In the genomic region with DNA sequence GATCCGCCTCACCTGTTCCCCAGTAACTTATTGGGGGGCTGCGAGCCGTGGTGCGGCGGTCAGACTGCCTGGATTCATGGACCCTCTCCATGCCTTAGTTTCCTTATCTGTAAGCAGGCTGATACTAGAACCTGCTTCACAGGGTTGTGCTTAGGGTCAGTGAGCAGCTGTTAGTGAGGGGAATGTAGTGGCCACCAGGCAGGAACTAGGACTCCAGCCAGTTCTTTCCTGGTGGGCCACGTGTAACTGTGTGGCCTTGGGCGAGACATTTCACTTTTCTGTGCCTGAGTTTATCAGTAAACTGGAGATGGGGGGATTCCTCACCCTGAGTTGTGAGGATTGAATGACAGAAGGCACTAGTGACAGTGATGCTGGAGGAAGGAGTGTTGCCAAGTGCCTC, we compare ENCODE assay signal across 12 cellular contexts.
"Had no signal": no experiment of that assay in that cellular context is flagged by ENCODE, and none has a peak within 500 bp of the region (broad histone marks: within the 10 kb centered on the region; RNA-seq: fewer than 3 reads in every experiment).

No MANE protein-coding gene starts in this region.

- H3K27ac Mint-ChIP-seq: activated CD4-positive, alpha-beta T cell treated with anti-CD3 and anti-CD28 coated beads, Interleukin-2, amount 10 ng/mL, durations not matched to agents 7 days and 5 days had no signal

- H3K4me1 Mint-ChIP-seq: activated B cell treated with CpG ODN at 0.5 μM for 24 hours; activated CD4-positive, alpha-beta T cell treated with anti-CD3 and anti-CD28 coated beads, Interleukin-2, amount 10 ng/mL, durations not matched to agents 7 days and 5 days had no signal

- H3K27me3 Mint-ChIP-seq: activated B cell treated with CpG ODN at 0.5 μM for 24 hours; activated CD4-positive, alpha-beta T cell treated with anti-CD3 and anti-CD28 coated beads, Interleukin-2, amount 10 ng/mL, durations not matched to agents 7 days and 5 days had no signal

- ATAC-seq: SK-N-SH treated with all-trans-retinoic acid at 6 μM for 48 hours had no signal

- H3K9me3 Mint-ChIP-seq: activated B cell treated with CpG ODN at 0.5 μM for 24 hours; activated CD4-positive, alpha-beta T cell treated with anti-CD3 and anti-CD28 coated beads, Interleukin-2, amount 10 ng/mL, durations not matched to agents 7 days and 5 days; activated T-helper 1 cell treated with anti-CD3 and anti-CD28 coated beads, Interleukin-12 subunit alpha, Interleukin-12 subunit beta, Interleukin-2, Interleukin-4 antibody, amounts not matched to agents 30 ng/mL and 10 ng/mL and 1 ng/mL, durations not matched to agents 14 hours and 24 hours and 36 hours had no signal

- DNase-seq: activated B cell treated with CpG ODN at 0.5 μM for 24 hours; activated CD4-positive, alpha-beta T cell treated with anti-CD3 and anti-CD28 coated beads, Interleukin-2, amount 10 ng/mL, durations not matched to agents 7 days and 5 days; activated CD8-positive, alpha-beta memory T cell treated with anti-CD3 and anti-CD28 coated beads, Interleukin-2, amount 50 U/mL, for 48 hours; activated naive CD4-positive, alpha-beta T cell; caudate nucleus; mesendoderm; SHP77; sigmoid colon; stimulated activated naive CD4-positive, alpha-beta T cell treated with Interleukin-2 at 50 U/mL for 16 hours; substantia nigra had no signal

- H3K4me3 Mint-ChIP-seq: activated B cell treated with CpG ODN at 0.5 μM for 24 hours; activated CD4-positive, alpha-beta T cell treated with anti-CD3 and anti-CD28 coated beads, Interleukin-2, amount 10 ng/mL, durations not matched to agents 7 days and 5 days; activated T-helper 1 cell treated with anti-CD3 and anti-CD28 coated beads, Interleukin-12 subunit alpha, Interleukin-12 subunit beta, Interleukin-2, Interleukin-4 antibody, amounts not matched to agents 30 ng/mL and 10 ng/mL and 1 ng/mL, durations not matched to agents 14 hours and 24 hours and 36 hours had no signal
